ENCODE assay signal across 20 cellular contexts in the genomic region with DNA sequence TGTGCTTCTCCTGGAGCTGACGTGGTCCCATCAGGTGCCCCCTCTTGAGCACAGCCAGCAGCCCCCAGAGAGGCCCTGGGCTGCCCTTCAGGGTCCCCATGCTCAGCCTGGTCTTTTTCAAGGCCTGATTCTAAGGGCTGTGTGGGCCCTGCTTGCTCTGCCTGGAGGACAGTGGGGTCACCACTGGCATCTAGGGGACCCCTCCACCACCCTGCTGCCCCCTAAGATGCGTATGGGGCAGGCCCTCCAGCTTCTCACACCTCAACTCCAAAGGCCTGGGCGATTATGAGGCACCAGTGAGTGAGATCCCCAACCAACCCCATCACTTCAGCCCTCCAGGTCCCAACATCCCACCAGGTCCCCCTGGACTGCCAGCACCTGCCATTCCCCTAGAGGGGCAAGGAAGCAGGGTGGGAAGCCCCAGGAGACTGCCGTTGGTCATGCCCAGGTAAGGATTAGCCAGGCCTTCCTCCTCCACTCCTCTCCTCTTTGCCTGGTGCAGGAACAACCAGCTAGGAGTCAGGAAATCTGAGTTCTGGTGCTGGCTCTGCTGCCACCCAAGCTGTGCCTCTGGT.
DNase-seq lines count a peak whose midpoint lies in the region; ATAC-seq and TF ChIP-seq lines count a peak whose summit lies in the region.
"Had no signal": no experiment of that assay in that cellular context is flagged by ENCODE, and none has a peak within 500 bp of the region (broad histone marks: within the 10 kb centered on the region; RNA-seq: fewer than 3 reads in every experiment).

No MANE protein-coding gene starts in this region.

- H3K27ac ChIP-seq in right cardiac atrium (ENCODE audit: low read length) = no peak overlapping the region
- H3K27ac ChIP-seq in left ventricle myocardium inferior (replicated peaks) = no peak overlapping the region
- H3K27ac ChIP-seq: colonic mucosa, foreskin keratinocyte, HL-60, KMS-11, right atrium auricular region, VCaP had no signal

- BruUV-seq in MCF 10A (replicated peaks; lab: Mats Ljungman, UMichigan) = no TSS peak

- no peaks in the 10 kb centered on the region for H3K9me3 ChIP-seq in right cardiac atrium (ENCODE audit: control insufficient read depth, low read length)
- H3K9me3 ChIP-seq in left ventricle myocardium inferior (replicated peaks) = no peaks in the 10 kb centered on the region
- no peaks in the 10 kb centered on the region for H3K9me3 ChIP-seq in BE2C
- H3K9me3 ChIP-seq: colonic mucosa, mucosa of descending colon, right atrium auricular region had no signal

- H3K27ac Mint-ChIP-seq in activated naive CD8-positive, alpha-beta T cell treated with anti-CD3 and anti-CD28 coated beads, Interleukin-2, amount 10 ng/mL, durations not matched to agents 7 days and 5 days = peak overlapping the region; percentile 98
- H3K27ac Mint-ChIP-seq in natural killer cell treated with Interleukin-12 subunit alpha and Interleukin-12 subunit beta and Interleukin-15 and Interleukin-18, amount 100 ng/mL, for 72 hours = peak overlapping the region; percentile 99 to 100
- no peak overlapping the region for H3K27ac Mint-ChIP-seq in MCF 10A (ENCODE audit: low read depth, unreplicated experiment)

- H3K4me3 Mint-ChIP-seq in activated naive CD8-positive, alpha-beta T cell treated with anti-CD3 and anti-CD28 coated beads, Interleukin-2, amount 10 ng/mL, durations not matched to agents 7 days and 5 days = no peak overlapping the region
- peak overlapping the region; percentile 20 for H3K4me3 Mint-ChIP-seq in natural killer cell treated with Interleukin-12 subunit alpha and Interleukin-12 subunit beta and Interleukin-15 and Interleukin-18, amount 100 ng/mL, for 72 hours
- no peak overlapping the region for H3K4me3 Mint-ChIP-seq in MCF 10A (ENCODE audit: unreplicated experiment)

- no peaks in the 10 kb centered on the region for H3K27me3 ChIP-seq in right cardiac atrium (ENCODE audit: control insufficient read depth, insufficient read depth)
- H3K27me3 ChIP-seq in left ventricle myocardium inferior (ENCODE audit: low read depth) = no peaks in the 10 kb centered on the region
- H3K27me3 ChIP-seq in BE2C = no peaks in the 10 kb centered on the region
- H3K27me3 ChIP-seq: colonic mucosa, foreskin keratinocyte, right atrium auricular region had no signal

- no peaks in the 10 kb centered on the region for H3K27me3 Mint-ChIP-seq in activated naive CD8-positive, alpha-beta T cell treated with anti-CD3 and anti-CD28 coated beads, Interleukin-2, amount 10 ng/mL, durations not matched to agents 7 days and 5 days
- no peaks in the 10 kb centered on the region for H3K27me3 Mint-ChIP-seq in natural killer cell treated with Interleukin-12 subunit alpha and Interleukin-12 subunit beta and Interleukin-15 and Interleukin-18, amount 100 ng/mL, for 72 hours
- H3K27me3 Mint-ChIP-seq in MCF 10A (ENCODE audit: insufficient read depth, unreplicated experiment) = no peaks in the 10 kb centered on the region

- H3K36me3 ChIP-seq in left ventricle myocardium inferior (no peaks in the 10 kb centered on the region), BE2C (no peaks in the 10 kb centered on the region)
- H3K36me3 ChIP-seq: colonic mucosa, right atrium auricular region had no signal

- H3K4me1 ChIP-seq in right cardiac atrium (ENCODE audit: control insufficient read depth, insufficient read depth, low read length) = peaks cover 11% of the 10 kb centered on the region
- H3K4me1 ChIP-seq in left ventricle myocardium inferior = peaks cover 67% of the 10 kb centered on the region
- peaks cover 26% of the 10 kb centered on the region for H3K4me1 ChIP-seq in BE2C
- H3K4me1 ChIP-seq: colonic mucosa had no signal

- no peak for ATAC-seq in right cardiac atrium
- ATAC-seq in activated naive CD8-positive, alpha-beta T cell treated with anti-CD3 and anti-CD28 coated beads, Interleukin-2, amount 10 ng/mL, durations not matched to agents 7 days and 5 days (ENCODE audit: low read depth) = no peak
- no peak for ATAC-seq in natural killer cell treated with Interleukin-12 subunit alpha and Interleukin-12 subunit beta and Interleukin-15 and Interleukin-18, amount 100 ng/mL, for 72 hours
- ATAC-seq: foreskin keratinocyte; left colon; mucosa of descending colon; stimulated activated naive CD8-positive, alpha-beta T cell treated with anti-CD3 and anti-CD28 coated beads, Interleukin-15, Interleukin-2, amounts not matched to agents 100 U/mL and 50 U/mL, for 24 hours had no signal

- H3K36me3 Mint-ChIP-seq in activated naive CD8-positive, alpha-beta T cell treated with anti-CD3 and anti-CD28 coated beads, Interleukin-2, amount 10 ng/mL, durations not matched to agents 7 days and 5 days = peaks cover under 1% of the 10 kb centered on the region
- no peaks in the 10 kb centered on the region for H3K36me3 Mint-ChIP-seq in natural killer cell treated with Interleukin-12 subunit alpha and Interleukin-12 subunit beta and Interleukin-15 and Interleukin-18, amount 100 ng/mL, for 72 hours
- H3K36me3 Mint-ChIP-seq in MCF 10A (ENCODE audit: insufficient read depth, unreplicated experiment) = peaks cover 14% of the 10 kb centered on the region

- CTCF ChIA-PET in MCF 10A (lab: Yijun Ruan, JAX) = no interaction called here

- no peak for TF ChIP-seq CTCF in left ventricle myocardium inferior (IDR thresholded peaks at IDR 0.05; ENCODE audit: borderline replicate concordance)
- no peak for TF ChIP-seq CTCF in BE2C (IDR thresholded peaks at IDR 0.05; ENCODE audit: low read depth, low read length)
- no peak for TF ChIP-seq CTCF in MCF 10A (IDR thresholded peaks at IDR 0.05; ENCODE audit: unreplicated experiment)

- H3K4me1 Mint-ChIP-seq in activated naive CD8-positive, alpha-beta T cell treated with anti-CD3 and anti-CD28 coated beads, Interleukin-2, amount 10 ng/mL, durations not matched to agents 7 days and 5 days = peaks cover 64% of the 10 kb centered on the region
- H3K4me1 Mint-ChIP-seq in natural killer cell treated with Interleukin-12 subunit alpha and Interleukin-12 subunit beta and Interleukin-15 and Interleukin-18, amount 100 ng/mL, for 72 hours (ENCODE audit: low read depth in 2 of 2) = peaks cover 86 to 87% of the 10 kb centered on the region in 2 donors
- H3K4me1 Mint-ChIP-seq in MCF 10A (ENCODE audit: insufficient read depth, unreplicated experiment) = peaks cover 57% of the 10 kb centered on the region

- DNase-seq in right cardiac atrium (peak in 2 of 3 donors; percentile 5 to 29), left ventricle myocardium inferior (no peak), BE2C (no peak), MCF 10A (ENCODE audit: unreplicated experiment) (no peak), HuH-7.5 (ENCODE audit: low spot score) (no peak)
- DNase-seq in activated naive CD8-positive, alpha-beta T cell treated with anti-CD3 and anti-CD28 coated beads, Interleukin-2, amount 10 ng/mL, durations not matched to agents 7 days and 5 days = peak; percentile 24
- no peak for DNase-seq in natural killer cell treated with Interleukin-12 subunit alpha and Interleukin-12 subunit beta and Interleukin-15 and Interleukin-18, amount 100 ng/mL, for 72 hours (ENCODE audit: low spot score)
- DNase-seq: activated gamma-delta T cell; colonic mucosa; EL; foreskin keratinocyte; NCI-H1048; NCI-H2029 treated with DMSO at 0.1 percent for 48 hours; stimulated activated naive CD8-positive, alpha-beta T cell treated with anti-CD3 and anti-CD28 coated beads, Interleukin-15, Interleukin-2, amounts not matched to agents 100 U/mL and 50 U/mL, for 24 hours had no signal

- intact Hi-C loops in right cardiac atrium (cut with DNase I) (loop anchor here in 1 of 4 donors (10.0 kb wide), 1 partner anchor 108 kb away; no protein-coding TSS in a partner anchor), left ventricle myocardium inferior (cut with micrococcal nuclease) (no loop called here), MCF 10A (cut with micrococcal nuclease) (no loop called here)

- POLR2A ChIA-PET in activated naive CD8-positive, alpha-beta T cell treated with anti-CD3 and anti-CD28 coated beads, Interleukin-2, amount 10 ng/mL, durations not matched to agents 7 days and 5 days (lab: Charles Lee) = interaction anchor here (0.6 to 1.1 kb wide), 3 partner anchors 98 to 122 kb away, joined by 4 read pairs; no protein-coding TSS in a partner anchor
- POLR2A ChIA-PET in MCF 10A (lab: Yijun Ruan, JAX) = no interaction called here

- WGBS in right cardiac atrium = 71% methylated on average over 4 of the region's 4 CpGs

- H3K9me3 Mint-ChIP-seq in activated naive CD8-positive, alpha-beta T cell treated with anti-CD3 and anti-CD28 coated beads, Interleukin-2, amount 10 ng/mL, durations not matched to agents 7 days and 5 days = no peaks in the 10 kb centered on the region
- no peaks in the 10 kb centered on the region for H3K9me3 Mint-ChIP-seq in natural killer cell treated with Interleukin-12 subunit alpha and Interleukin-12 subunit beta and Interleukin-15 and Interleukin-18, amount 100 ng/mL, for 72 hours
- H3K9me3 Mint-ChIP-seq in MCF 10A (ENCODE audit: unreplicated experiment) = no peaks in the 10 kb centered on the region

- no peak overlapping the region for H3K4me3 ChIP-seq in right cardiac atrium (ENCODE audit: low read length)
- H3K4me3 ChIP-seq in left ventricle myocardium inferior = no peak overlapping the region
- H3K4me3 ChIP-seq in BE2C (ENCODE audit: low read depth, low read length) = no peak overlapping the region
- H3K4me3 ChIP-seq: colonic mucosa, mucosa of descending colon, right atrium auricular region had no signal

Comparison
In these comparisons a context has a peak if more than half of its experiments do, and no peak if none do; other contexts are left out.
1. DNase-seq: peak in right cardiac atrium (2 of 3) and activated naive CD8-positive, alpha-beta T cell treated with anti-CD3 and anti-CD28 coated beads, Interleukin-2, amount 10 ng/mL, durations not matched to agents 7 days and 5 days (single experiment); none in left ventricle myocardium inferior (single experiment), natural killer cell treated with Interleukin-12 subunit alpha and Interleukin-12 subunit beta and Interleukin-15 and Interleukin-18, amount 100 ng/mL, for 72 hours (single experiment), BE2C (single experiment), MCF 10A (single experiment) and HuH-7.5 (single experiment).